Comparison of ENCODE assay signal across 30 cellular contexts in the genomic region with DNA sequence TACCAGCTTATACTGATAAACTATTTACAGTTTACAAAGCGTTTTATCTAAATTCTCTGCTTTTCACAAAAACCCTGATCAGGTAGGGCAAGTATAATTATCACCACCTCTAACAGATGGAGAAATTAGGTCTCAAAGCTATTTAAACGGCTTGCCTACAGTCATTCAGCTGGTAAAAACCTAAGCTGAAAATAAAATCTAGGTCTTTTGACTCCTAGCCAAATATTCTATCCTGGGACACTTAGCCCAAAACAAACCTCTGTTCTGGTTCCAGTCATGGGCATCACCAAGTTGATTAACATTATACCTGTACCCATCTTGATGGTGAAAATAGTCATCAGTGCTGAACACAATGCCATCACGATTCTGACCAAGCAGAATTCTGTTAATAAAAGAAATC.
"Had no signal": no experiment of that assay in that cellular context is flagged by ENCODE, and none has a peak within 500 bp of the region (broad histone marks: within the 10 kb centered on the region; RNA-seq: fewer than 3 reads in every experiment).

No MANE protein-coding gene starts in this region.

- H3K27me3 Mint-ChIP-seq: activated CD4-positive, alpha-beta memory T cell treated with anti-CD3 and anti-CD28 coated beads, Interleukin-2, amount 10 ng/mL, durations not matched to agents 7 days and 5 days; activated CD4-positive, alpha-beta T cell treated with anti-CD3 and anti-CD28 coated beads for 36 hours; activated naive CD8-positive, alpha-beta T cell; T-cell had no signal

- H3K36me3 ChIP-seq: cardiac muscle cell had no signal

- H3K9me3 Mint-ChIP-seq: activated CD4-positive, alpha-beta memory T cell treated with anti-CD3 and anti-CD28 coated beads, Interleukin-2, amount 10 ng/mL, durations not matched to agents 7 days and 5 days; activated T-helper 1 cell treated with anti-CD3 and anti-CD28 coated beads, Interleukin-12 subunit alpha, Interleukin-12 subunit beta, Interleukin-2, Interleukin-4 antibody, amounts not matched to agents 30 ng/mL and 10 ng/mL and 1 ng/mL, durations not matched to agents 14 hours and 24 hours and 36 hours; T-cell had no signal

- H3K4me3 Mint-ChIP-seq: activated CD4-positive, alpha-beta memory T cell treated with anti-CD3 and anti-CD28 coated beads, Interleukin-2, amount 10 ng/mL, durations not matched to agents 7 days and 5 days; activated CD4-positive, alpha-beta T cell treated with anti-CD3 and anti-CD28 coated beads for 36 hours; activated naive CD8-positive, alpha-beta T cell; activated T-helper 1 cell treated with anti-CD3 and anti-CD28 coated beads, Interleukin-12 subunit alpha, Interleukin-12 subunit beta, Interleukin-2, Interleukin-4 antibody, amounts not matched to agents 30 ng/mL and 10 ng/mL and 1 ng/mL, durations not matched to agents 14 hours and 24 hours and 36 hours; T-cell had no signal

- ATAC-seq: activated CD4-positive, alpha-beta T cell treated with anti-CD3 and anti-CD28 coated beads for 36 hours; Panc1; Right ventricle myocardium inferior; T-cell had no signal

- H3K27ac ChIP-seq: brain microvascular endothelial cell, cardiac muscle cell, coronary artery, SK-N-MC, VCaP had no signal

- H3K27me3 ChIP-seq: brain microvascular endothelial cell, cardiac muscle cell had no signal

- H3K27ac Mint-ChIP-seq: activated CD4-positive, alpha-beta memory T cell treated with anti-CD3 and anti-CD28 coated beads, Interleukin-2, amount 10 ng/mL, durations not matched to agents 7 days and 5 days; activated CD4-positive, alpha-beta T cell treated with anti-CD3 and anti-CD28 coated beads for 36 hours; activated naive CD8-positive, alpha-beta T cell; activated T-helper 1 cell treated with anti-CD3 and anti-CD28 coated beads, Interleukin-12 subunit alpha, Interleukin-12 subunit beta, Interleukin-2, Interleukin-4 antibody, amounts not matched to agents 30 ng/mL and 10 ng/mL and 1 ng/mL, durations not matched to agents 14 hours and 24 hours and 36 hours; T-cell had no signal

- H3K4me3 ChIP-seq: cardiac muscle cell, coronary artery, SK-N-MC had no signal

- DNase-seq: activated CD4-positive, alpha-beta memory T cell treated with anti-CD3 and anti-CD28 coated beads, Interleukin-2, amount 10 ng/mL, durations not matched to agents 7 days and 5 days; activated CD4-positive, alpha-beta T cell treated with anti-CD3 and anti-CD28 coated beads for 36 hours; activated CD4-positive, alpha-beta T cell treated with anti-CD3 and anti-CD28 coated beads, Interleukin-2, amount 50 U/mL, for 1 hour; activated CD4-positive, CD25-positive, alpha-beta regulatory T cell; activated CD8-positive, alpha-beta memory T cell treated with anti-CD3 and anti-CD28 coated beads, Interleukin-2, amount 50 U/mL, for 48 hours; activated effector memory CD4-positive, alpha-beta T cell treated with Interleukin-2 at 50 U/mL for 16 hours; activated naive CD4-positive, alpha-beta T cell treated with Interleukin-2 at 50 U/mL for 16 hours; activated T-cell treated with anti-CD3 and anti-CD28 coated beads, Interleukin-2, amount 50 U/mL, for 1 hour; amygdala; brain microvascular endothelial cell; NCI-H1092; NCI-H1417; NCI-H1930; NCI-H2171; NCI-H2227 treated with DMSO at 0.1 percent for 48 hours; NCI-H446 treated with DMSO at 0.1 percent for 48 hours; NCI-H524 treated with DMSO at 0.1 percent for 48 hours; NCI-H774; NK-92 treated with Interleukin-12 subunit alpha and Interleukin-12 subunit beta, amount 100 ng/mL, for 24 hours; OCI-M1; RPMI8226; T-cell had no signal
